Comparison of ENCODE assay signal across 8 cellular contexts in the genomic region with DNA sequence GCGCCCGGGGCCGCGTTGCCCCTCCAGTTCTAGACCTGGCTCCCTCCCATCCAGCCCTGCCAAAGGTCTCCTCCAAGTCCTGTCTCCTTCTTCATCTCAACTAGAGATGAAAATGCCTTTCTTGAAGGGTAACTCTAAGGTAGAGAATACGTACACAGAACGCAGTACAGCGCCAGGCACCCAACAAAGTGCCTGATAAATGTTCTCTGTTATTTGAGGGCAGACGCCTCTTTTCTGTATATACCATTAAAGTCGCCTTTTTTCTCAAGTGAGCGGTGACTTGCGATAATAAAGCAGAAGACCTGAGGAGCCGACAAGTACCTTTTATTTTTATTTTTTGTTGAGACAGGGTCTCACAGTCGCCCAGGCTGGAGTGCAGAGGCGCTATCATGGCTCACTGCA. TPM values are rescaled to one million over a fixed set of nuclear protein-coding genes. Genes with fewer than 3 reads are reported as not detected.
DNase-seq lines count a peak whose midpoint lies in the region; TF ChIP-seq lines count a peak whose summit lies in the region.

No MANE protein-coding gene starts in this region.

- no peaks in the 10 kb centered on the region for H3K9me3 Mint-ChIP-seq in T-helper 1 cell treated with Interleukin-12 subunit alpha and Interleukin-12 subunit beta and Interleukin-4 antibody, amounts not matched to agents 30 μg/mL and 1 μg/mL, for 36 hours
- H3K9me3 Mint-ChIP-seq in activated naive CD8-positive, alpha-beta T cell treated with anti-CD3 and anti-CD28 coated beads for 36 hours, result no peaks in the 10 kb centered on the region

- DNase-seq in T-helper 1 cell, result no peak
- no peak for DNase-seq in activated naive CD8-positive, alpha-beta T cell treated with anti-CD3 and anti-CD28 coated beads for 36 hours
- no peak for DNase-seq in kidney epithelial cell (ENCODE audit: low read depth)
- no peak for DNase-seq in suprapubic skin (ENCODE audit: low spot score in 2 of 2)
- DNase-seq in cortex of kidney (lab: John Stamatoyannopoulos, UW), result no peak
- DNase-seq in pons (ENCODE audit: low spot score), result no peak
- no peak for DNase-seq in HUDEP-2 (lab: John Stamatoyannopoulos, UW; ENCODE audit: unreplicated experiment in 76 of 76)

- H3K27me3 Mint-ChIP-seq in T-helper 1 cell treated with Interleukin-12 subunit alpha and Interleukin-12 subunit beta and Interleukin-4 antibody, amounts not matched to agents 30 μg/mL and 1 μg/mL, for 36 hours (ENCODE audit: low read depth), result no peaks in the 10 kb centered on the region
- no peaks in the 10 kb centered on the region for H3K27me3 Mint-ChIP-seq in activated naive CD8-positive, alpha-beta T cell treated with anti-CD3 and anti-CD28 coated beads for 36 hours

- no peaks in the 10 kb centered on the region for H3K36me3 Mint-ChIP-seq in T-helper 1 cell treated with Interleukin-12 subunit alpha and Interleukin-12 subunit beta and Interleukin-4 antibody, amounts not matched to agents 30 μg/mL and 1 μg/mL, for 36 hours (ENCODE audit: low read depth)
- H3K36me3 Mint-ChIP-seq in activated naive CD8-positive, alpha-beta T cell treated with anti-CD3 and anti-CD28 coated beads for 36 hours, result no peaks in the 10 kb centered on the region

- no peaks in the 10 kb centered on the region for H3K9me3 ChIP-seq in suprapubic skin

- no peak for TF ChIP-seq EP300 in suprapubic skin (IDR thresholded peaks at IDR 0.05)

- TF ChIP-seq CTCF in kidney epithelial cell (IDR thresholded peaks at IDR 0.05; ENCODE audit: insufficient read depth, low read length, poor library complexity, severe bottlenecking), result no peak
- TF ChIP-seq CTCF in suprapubic skin (IDR thresholded peaks at IDR 0.05), result no peak

- H3K27ac ChIP-seq in suprapubic skin, result peak overlapping the region; percentile 96

- no peaks in the 10 kb centered on the region for H3K27me3 ChIP-seq in kidney epithelial cell (ENCODE audit: control insufficient read depth, insufficient read depth, low read length)
- no peaks in the 10 kb centered on the region for H3K27me3 ChIP-seq in suprapubic skin

- peaks cover 35% of the 10 kb centered on the region for H3K4me1 ChIP-seq in suprapubic skin

- H3K4me3 Mint-ChIP-seq in T-helper 1 cell treated with Interleukin-12 subunit alpha and Interleukin-12 subunit beta and Interleukin-4 antibody, amounts not matched to agents 30 μg/mL and 1 μg/mL, for 36 hours, result peak overlapping the region; percentile 78
- H3K4me3 Mint-ChIP-seq in activated naive CD8-positive, alpha-beta T cell treated with anti-CD3 and anti-CD28 coated beads for 36 hours, result peak overlapping the region; percentile 78

- TF ChIP-seq POLR2A in suprapubic skin (IDR thresholded peaks at IDR 0.05), result no peak

- H3K4me3 ChIP-seq in kidney epithelial cell (ENCODE audit: low read depth, low read length) (peak overlapping the region; percentile 44), suprapubic skin (peak overlapping the region; percentile 71)

- H3K27ac Mint-ChIP-seq in T-helper 1 cell treated with Interleukin-12 subunit alpha and Interleukin-12 subunit beta and Interleukin-4 antibody, amounts not matched to agents 30 μg/mL and 1 μg/mL, for 36 hours, result peak overlapping the region; percentile 76
- H3K27ac Mint-ChIP-seq in activated naive CD8-positive, alpha-beta T cell treated with anti-CD3 and anti-CD28 coated beads for 36 hours, result peak overlapping the region; percentile 28

- WGBS in suprapubic skin, result 31% methylated on average over 10 of the region's 14 CpGs

- peaks cover 20% of the 10 kb centered on the region for H3K4me1 Mint-ChIP-seq in T-helper 1 cell treated with Interleukin-12 subunit alpha and Interleukin-12 subunit beta and Interleukin-4 antibody, amounts not matched to agents 30 μg/mL and 1 μg/mL, for 36 hours (ENCODE audit: low read depth)
- peaks cover 19% of the 10 kb centered on the region for H3K4me1 Mint-ChIP-seq in activated naive CD8-positive, alpha-beta T cell treated with anti-CD3 and anti-CD28 coated beads for 36 hours

- H3K36me3 ChIP-seq in kidney epithelial cell (ENCODE audit: control insufficient read depth, insufficient read depth, low read length) (no peaks in the 10 kb centered on the region), suprapubic skin (peaks cover 6% of the 10 kb centered on the region)

RNA-seq across cellular contexts. Expression of a gene that starts 0.8 kb away (rescaled TPM):
- total RNA-seq in activated naive CD8-positive, alpha-beta T cell treated with anti-CD3 and anti-CD28 coated beads for 36 hours, result 10 to 100 TPM; 31.7 to 34.2 TPM
- total RNA-seq in kidney epithelial cell (297 and 327 TPM in 2 replicates), suprapubic skin (100 to 1,000 TPM in 3 of 4 donors, 10 to 100 TPM in 1; 99.5 to 162 (median 135) TPM)

RNA-seq across cellular contexts. Expression of a gene that starts 17.7 kb away (rescaled TPM):
- total RNA-seq in activated naive CD8-positive, alpha-beta T cell treated with anti-CD3 and anti-CD28 coated beads for 36 hours, result 10 to 100 TPM; 36.4 to 37.2 TPM
- total RNA-seq in kidney epithelial cell (111 and 154 TPM in 2 replicates), suprapubic skin (10 to 100 TPM; 27.1 to 42.6 (median 40.3) TPM)

RNA-seq across cellular contexts. Expression of a gene that starts 17.7 kb away (rescaled TPM):
- 1 to 10 TPM; 7.0 to 8.1 TPM for total RNA-seq in activated naive CD8-positive, alpha-beta T cell treated with anti-CD3 and anti-CD28 coated beads for 36 hours
- total RNA-seq in kidney epithelial cell, result 6.9 and 8.5 TPM in 2 replicates
- total RNA-seq in suprapubic skin, result 10 to 100 TPM in 3 of 4 donors, 1 to 10 TPM in 1; 9.7 to 17.1 (median 15.6) TPM
